28 cellular contexts compared by ENCODE assay signal in the genomic region with DNA sequence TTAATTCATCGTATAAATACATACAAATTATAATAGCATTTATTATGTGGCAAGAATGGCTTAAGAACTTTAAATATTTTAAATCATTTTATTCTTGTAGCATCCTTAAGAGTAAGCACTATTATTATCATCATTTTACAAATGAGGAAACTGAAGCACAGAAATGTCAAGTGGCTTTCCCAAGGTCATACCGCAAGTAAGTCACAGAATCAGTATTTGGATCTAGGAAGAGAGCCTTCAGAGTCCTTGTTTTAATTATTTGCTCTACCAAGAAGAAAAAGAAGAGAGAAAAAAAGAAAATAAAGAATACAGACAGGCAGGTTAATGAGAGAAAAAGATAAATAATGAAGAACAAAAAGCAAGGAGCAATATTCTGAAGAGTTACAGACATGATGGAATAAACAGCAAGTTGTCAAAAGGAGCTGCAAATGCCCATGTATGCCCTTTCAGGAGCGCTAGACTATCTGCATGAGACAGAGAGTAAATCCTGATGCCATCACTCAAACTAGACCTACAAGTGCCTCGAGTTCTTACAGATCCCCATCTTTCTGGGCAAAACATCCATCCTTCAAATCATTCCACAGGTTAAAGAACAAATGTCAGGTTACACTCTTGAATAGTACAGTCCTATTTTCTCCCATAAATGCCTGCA.
"Had no signal": no experiment of that assay in that cellular context is flagged by ENCODE, and none has a peak within 500 bp of the region (broad histone marks: within the 10 kb centered on the region; RNA-seq: fewer than 3 reads in every experiment).

No MANE protein-coding gene starts in this region.

- H3K27me3 Mint-ChIP-seq: stimulated activated naive B cell treated with anti-CD40 and anti-IgM and Interleukin-4, amounts not matched to agents 10 μg/mL and 1 μg/mL and 100 μg/mL, for 72 hours had no signal

- H3K4me3 ChIP-seq: stomach, suprapubic skin, testis, thoracic aorta, thyroid gland, tibial artery, tibial nerve, transverse colon, upper lobe of left lung, upper lobe of right lung, uterus, vagina had no signal

- H3K4me3 Mint-ChIP-seq: stimulated activated effector memory CD8-positive, alpha-beta T cell treated with anti-CD3 and anti-CD28 coated beads, Interleukin-12 subunit alpha, Interleukin-12 subunit beta, amount 100 ng/mL, for 72 hours; stimulated activated naive B cell treated with anti-CD40 and anti-IgM and Interleukin-4, amounts not matched to agents 10 μg/mL and 1 μg/mL and 100 μg/mL, for 72 hours; stimulated activated naive CD8-positive, alpha-beta T cell treated with anti-CD3 and anti-CD28 coated beads, Interleukin-15, amount 100 ng/mL, for 72 hours; stimulated activated naive CD8-positive, alpha-beta T cell treated with anti-CD3 and anti-CD28 coated beads, Interleukin-15, Interleukin-2, amounts not matched to agents 100 ng/mL and 50 ng/mL, for 24 hours; type B pancreatic cell had no signal

- H3K9me3 ChIP-seq: stomach, suprapubic skin, testis, thoracic aorta, thyroid gland, tibial artery, tibial nerve, transverse colon, upper lobe of left lung, upper lobe of right lung, uterus, vagina had no signal

- H3K27ac ChIP-seq: stomach, suprapubic skin, testis, thoracic aorta, thyroid gland, tibial artery, tibial nerve, transverse colon, upper lobe of left lung, upper lobe of right lung, uterus, vagina had no signal

- H3K27me3 ChIP-seq: stomach, suprapubic skin, testis, thyroid gland, tibial artery, tibial nerve, transverse colon, upper lobe of left lung, upper lobe of right lung, uterus, vagina had no signal

- FAIRE-seq: urothelium cell line had no signal

- H3K9me3 Mint-ChIP-seq: stimulated activated naive CD8-positive, alpha-beta T cell treated with anti-CD3 and anti-CD28 coated beads, Interleukin-15, Interleukin-2, amounts not matched to agents 100 ng/mL and 50 ng/mL, for 24 hours had no signal

- H3K4me1 Mint-ChIP-seq: stimulated activated effector memory CD8-positive, alpha-beta T cell treated with anti-CD3 and anti-CD28 coated beads, Interleukin-12 subunit alpha, Interleukin-12 subunit beta, amount 100 ng/mL, for 72 hours; stimulated activated naive B cell treated with anti-CD40 and anti-IgM and Interleukin-4, amounts not matched to agents 10 μg/mL and 1 μg/mL and 100 μg/mL, for 72 hours; stimulated activated naive CD8-positive, alpha-beta T cell treated with anti-CD3 and anti-CD28 coated beads, Interleukin-15, amount 100 ng/mL, for 72 hours had no signal

- H3K27ac Mint-ChIP-seq: stimulated activated effector memory CD8-positive, alpha-beta T cell treated with anti-CD3 and anti-CD28 coated beads, Interleukin-12 subunit alpha, Interleukin-12 subunit beta, amount 100 ng/mL, for 72 hours; stimulated activated naive B cell treated with anti-CD40 and anti-IgM and Interleukin-4, amounts not matched to agents 10 μg/mL and 1 μg/mL and 100 μg/mL, for 72 hours; stimulated activated naive CD8-positive, alpha-beta T cell treated with anti-CD3 and anti-CD28 coated beads, Interleukin-15, amount 100 ng/mL, for 72 hours; stimulated activated naive CD8-positive, alpha-beta T cell treated with anti-CD3 and anti-CD28 coated beads, Interleukin-15, Interleukin-2, amounts not matched to agents 100 ng/mL and 50 ng/mL, for 24 hours; type B pancreatic cell had no signal

- H3K36me3 Mint-ChIP-seq: stimulated activated effector memory CD8-positive, alpha-beta T cell treated with anti-CD3 and anti-CD28 coated beads, Interleukin-12 subunit alpha, Interleukin-12 subunit beta, amount 100 ng/mL, for 72 hours; stimulated activated naive B cell treated with anti-CD40 and anti-IgM and Interleukin-4, amounts not matched to agents 10 μg/mL and 1 μg/mL and 100 μg/mL, for 72 hours; type B pancreatic cell had no signal

- H3K36me3 ChIP-seq: stomach, suprapubic skin, thoracic aorta, thyroid gland, tibial artery, tibial nerve, transverse colon, upper lobe of left lung, upper lobe of right lung, uterus, vagina had no signal

- H3K4me1 ChIP-seq: stomach, suprapubic skin, testis, thyroid gland, tibial artery, tibial nerve, transverse colon, upper lobe of left lung, upper lobe of right lung, uterus, vagina had no signal

- ATAC-seq: stimulated activated effector memory CD8-positive, alpha-beta T cell treated with anti-CD3 and anti-CD28 coated beads, Interleukin-12 subunit alpha, Interleukin-12 subunit beta, amount 100 ng/mL, for 72 hours; stimulated activated naive B cell treated with anti-CD40 and anti-IgM and Interleukin-4, amounts not matched to agents 10 μg/mL and 1 μg/mL and 100 μg/mL, for 72 hours; stimulated activated naive CD8-positive, alpha-beta T cell treated with anti-CD3 and anti-CD28 coated beads, Interleukin-15, amount 100 ng/mL, for 72 hours; stimulated activated naive CD8-positive, alpha-beta T cell treated with anti-CD3 and anti-CD28 coated beads, Interleukin-15, Interleukin-2, amounts not matched to agents 100 U/mL and 50 U/mL, for 24 hours; upper lobe of right lung had no signal

- DNase-seq: stimulated activated CD4-positive, alpha-beta T cell treated with anti-CD3 and anti-CD28 coated beads, Interleukin-2, amount 100 ng/mL, for 48 hours; stimulated activated CD4-positive, alpha-beta T cell treated with anti-CD3 and anti-CD28 coated beads, Interleukin-4, amount 100 ng/mL, for 1 hour; stimulated activated CD4-positive, alpha-beta T cell treated with anti-CD3 and anti-CD28 coated beads, Interleukin-4, amount 100 ng/mL, for 24 hours; stimulated activated CD4-positive, alpha-beta T cell treated with anti-CD3 and anti-CD28 coated beads, Interleukin-4, amount 100 ng/mL, for 4 hours; stimulated activated CD8-positive, alpha-beta memory T cell treated with anti-CD3 and anti-CD28 coated beads, Interleukin-4, amount 100 ng/mL, for 48 hours; stimulated activated naive B cell treated with anti-CD40 and anti-IgM and Interleukin-4, amounts not matched to agents 10 μg/mL and 1 μg/mL and 100 μg/mL, for 72 hours; stimulated activated naive CD4-positive, alpha-beta T cell; stimulated activated naive CD4-positive, alpha-beta T cell treated with Interleukin-2 at 50 U/mL for 16 hours; stimulated activated naive CD8-positive, alpha-beta T cell treated with anti-CD3 and anti-CD28 coated beads, Interleukin-15, amount 100 ng/mL, for 72 hours; stimulated activated naive CD8-positive, alpha-beta T cell treated with anti-CD3 and anti-CD28 coated beads, Interleukin-15, Interleukin-2, amounts not matched to agents 100 U/mL and 50 U/mL, for 24 hours; stomach; substantia nigra; testis; thyroid gland; tibial artery; transverse colon; trophoblast cell; upper lobe of left lung; upper lobe of right lung; uterus had no signal
